Comparison of ENCODE assay signal across 8 cellular contexts in genomic region chr19:40055832-40056504, GRCh38. TPM values are rescaled to one million over a fixed set of nuclear protein-coding genes. Genes with fewer than 3 reads are reported as not detected.
A peak's percentile ranks its signal among the peaks of the same experiment; 100 is the strongest.
DNase-seq lines count a peak whose midpoint lies in the region; ATAC-seq lines count a peak whose summit lies in the region.

Gene ZNF780B (minus strand): TSS chr19:40056231. CDS start chr19:40050332, 5,899 bp downstream.

- ATAC-seq in HG03135 (IDR thresholded peaks at IDR 0.05; ENCODE audit: unreplicated experiment) (peak; percentile 76), left colon (peak; percentile 98)

- H3K27ac ChIP-seq in cingulate gyrus (ENCODE audit: low read depth, low read length) = peak within 1 kb of the TSS; percentile 49

- intact Hi-C loops in left colon (cut with DNase I, micrococcal nuclease) = no loop called here

- peak; percentile 55 to 74 for DNase-seq in NCI-H2081 (lab: John Stamatoyannopoulos, UW)
- DNase-seq in NCI-H2081 treated with DMSO at 0.1 percent for 48 hours (lab: John Stamatoyannopoulos, UW) = no peak
- peak; percentile 29 for DNase-seq in NCI-H446 treated with DMSO at 0.1 percent for 48 hours (lab: John Stamatoyannopoulos, UW)
- DNase-seq in activated CD4-positive, alpha-beta T cell treated with anti-CD3 and anti-CD28 coated beads for 24 hours (ENCODE audit: low read depth in 2 of 2) = peak; percentile 40 to 54
- DNase-seq in left colon = peak; percentile 55 to 71
- DNase-seq in stimulated activated CD4-positive, alpha-beta T cell treated with anti-CD3 and anti-CD28 coated beads, Interleukin-1b, Interleukin-23, amount 100 ng/mL, for 4 hours (ENCODE audit: low read depth in 2 of 2) = peak; percentile 49 to 51

RNA-seq across cellular contexts. Expression of gene ZNF780B, which starts in this region (rescaled TPM):
- total RNA-seq in left colon = 10 to 100 TPM; 19.0 to 23.2 TPM
